In genomic region chr3:148642214-148642613, GRCh38 we compare ENCODE assay signal across 17 cellular contexts. TPM values are rescaled to one million over a fixed set of nuclear protein-coding genes. Genes with fewer than 3 reads are reported as not detected.
"Had no signal": no experiment of that assay in that cellular context is flagged by ENCODE, and none has a peak within 500 bp of the region (broad histone marks: within the 10 kb centered on the region; RNA-seq: fewer than 3 reads in every experiment).

No MANE protein-coding gene starts in this region.

- H3K4me1 ChIP-seq: colonic mucosa, pancreas had no signal

- ATAC-seq: activated CD4-positive, alpha-beta T cell treated with anti-CD3 and anti-CD28 coated beads for 36 hours; activated CD8-positive, alpha-beta memory T cell treated with anti-CD3 and anti-CD28 coated beads, Interleukin-2, amount 10 ng/mL, durations not matched to agents 7 days and 5 days; esophagus mucosa; gastroesophageal sphincter; stimulated activated effector memory CD8-positive, alpha-beta T cell treated with anti-CD3 and anti-CD28 coated beads, Interleukin-12 subunit alpha, Interleukin-12 subunit beta, amount 100 ng/mL, for 72 hours had no signal

- DNase-seq: activated CD4-positive, alpha-beta memory T cell treated with anti-CD3 and anti-CD28 coated beads for 36 hours; activated CD4-positive, alpha-beta T cell treated with anti-CD3 and anti-CD28 coated beads for 36 hours; activated CD8-positive, alpha-beta memory T cell treated with anti-CD3 and anti-CD28 coated beads, Interleukin-2, amount 10 ng/mL, durations not matched to agents 7 days and 5 days; activated naive CD4-positive, alpha-beta T cell treated with anti-CD3 and anti-CD28 coated beads, Interleukin-2, amount 10 ng/mL, durations not matched to agents 7 days and 5 days; activated T-cell treated with anti-CD3 and anti-CD28 coated beads, Interleukin-2, amount 50 U/mL, for 24 hours; colonic mucosa; heart right ventricle; left colon; midbrain; pancreas; tibial artery had no signal

- H3K4me3 ChIP-seq: cardiac muscle cell, colonic mucosa, gastroesophageal sphincter, heart right ventricle, lung, pancreas, tibial artery, vagina had no signal

- H3K27ac ChIP-seq: cardiac muscle cell, colonic mucosa, vagina had no signal

- H3K36me3 ChIP-seq: cardiac muscle cell, colonic mucosa, gastroesophageal sphincter, heart right ventricle, pancreas, tibial artery, vagina had no signal

- H3K27me3 ChIP-seq: cardiac muscle cell, colonic mucosa, gastroesophageal sphincter, heart right ventricle, pancreas, tibial artery, vagina had no signal

- H3K9me3 ChIP-seq: colonic mucosa, gastroesophageal sphincter, heart right ventricle, pancreas, tibial artery, vagina had no signal

RNA-seq across cellular contexts. Expression of gene AGTR1, which starts 55.5 kb away (rescaled TPM):
- total RNA-seq: activated CD4-positive, alpha-beta memory T cell treated with anti-CD3 and anti-CD28 coated beads for 36 hours; activated CD4-positive, alpha-beta T cell treated with anti-CD3 and anti-CD28 coated beads for 36 hours; activated CD8-positive, alpha-beta memory T cell treated with anti-CD3 and anti-CD28 coated beads, Interleukin-2, amount 10 ng/mL, durations not matched to agents 7 days and 5 days; cardiac muscle cell had no signal
- polyA plus RNA-seq: cardiac muscle cell had no signal
